ENCODE assay signal across 9 cellular contexts in genomic region chr5:38666668-38667498, GRCh38.
DNase-seq lines count a peak whose midpoint lies in the region; ATAC-seq and TF ChIP-seq lines count a peak whose summit lies in the region.
"Had no signal": no experiment of that assay in that cellular context is flagged by ENCODE, and none has a peak within 500 bp of the region (broad histone marks: within the 10 kb centered on the region; RNA-seq: fewer than 3 reads in every experiment).

No MANE protein-coding gene starts in this region.

- TF ChIP-seq CTCF in RWPE1 (conservative IDR thresholded peaks at IDR 0.05; ENCODE audit: low read depth) (no peak; the same call in 1 of the 2 replicates), foreskin keratinocyte (conservative IDR thresholded peaks at IDR 0.05) (peak; percentile 53)

- peaks cover 10% of the 10 kb centered on the region for H3K27me3 ChIP-seq in foreskin keratinocyte

- CTCF ChIA-PET in RWPE1 (lab: Yijun Ruan, JAX), result interaction anchor here (0.7 kb wide), 1 partner anchor 11 kb away, joined by 3 read pairs; no protein-coding TSS in a partner anchor

- POLR2A ChIA-PET in RWPE1 (lab: Yijun Ruan, JAX; ENCODE audit: low non-redundant PET), result no interaction called here

- H3K4me1 ChIP-seq in foreskin keratinocyte, result no peaks in the 10 kb centered on the region

- peak; percentile 55 for DNase-seq in H4 (ENCODE audit: low spot score)
- peak; percentile 39 for DNase-seq in RWPE1 (ENCODE audit: low spot score)
- no peak for DNase-seq in foreskin keratinocyte
- peak; percentile 70 for DNase-seq in smooth muscle cell of the brain vasculature (ENCODE audit: low read depth, low spot score)
- no peak for DNase-seq in DMS114 treated with DMSO at 0.1 percent for 48 hours (lab: John Stamatoyannopoulos, UW; ENCODE audit: unreplicated experiment)
- no peak for DNase-seq in hippocampal formation (lab: John Stamatoyannopoulos, UW)
- no peak for DNase-seq in cortex of kidney (lab: John Stamatoyannopoulos, UW)

- H3K27ac ChIP-seq in RWPE1 (no peak overlapping the region), foreskin keratinocyte (no peak overlapping the region)
- H3K27ac ChIP-seq: SK-N-MC had no signal

- ATAC-seq in foreskin keratinocyte (peak; percentile 55), HG02763 (IDR thresholded peaks at IDR 0.05; ENCODE audit: unreplicated experiment) (no peak)

Comparison
In these comparisons a context has a peak if more than half of its experiments do, and no peak if none do; other contexts are left out.
1. DNase-seq: peak in H4 (single experiment), RWPE1 (single experiment) and smooth muscle cell of the brain vasculature (single experiment); none in foreskin keratinocyte (0 of 2), DMS114 treated with DMSO at 0.1 percent for 48 hours (single experiment), hippocampal formation (0 of 2) and cortex of kidney (single experiment).